In genomic region chr12:89663577-89664357, GRCh38 we compare ENCODE assay signal across 8 cellular contexts. TPM values are rescaled to one million over a fixed set of nuclear protein-coding genes. Genes with fewer than 3 reads are reported as not detected.
A peak's percentile ranks its signal among the peaks of the same experiment; 100 is the strongest.
DNase-seq lines count a peak whose midpoint lies in the region; ATAC-seq and TF ChIP-seq lines count a peak whose summit lies in the region.

No MANE protein-coding gene starts in this region.

- H3K27ac ChIP-seq in VCaP (peak overlapping the region; percentile 16; the same call in 1 of the 2 replicates), neuronal stem cell (replicated peaks; ENCODE audit: low read length) (no peak overlapping the region)

- H3K4me1 ChIP-seq in neuronal stem cell (ENCODE audit: control insufficient read depth in 2 of 2, insufficient read depth in 1 of 2, low read depth in 1 of 2, low read length in 2 of 2): peaks cover 0 to 4% of the 10 kb centered on the region in 2 donors

- no peak overlapping the region for H2BK5ac ChIP-seq in neuronal stem cell (ENCODE audit: low read length)

- peak; percentile 36 for DNase-seq in GM03348 (ENCODE audit: low spot score)
- no peak for DNase-seq in left colon
- DNase-seq in NCI-H2196 (lab: John Stamatoyannopoulos, UW; ENCODE audit: unreplicated experiment): no peak
- DNase-seq in NCI-H2227 treated with DMSO at 0.1 percent for 48 hours (lab: John Stamatoyannopoulos, UW): no peak
- DNase-seq in neuronal stem cell (ENCODE audit: low spot score): no peak

- no peak overlapping the region for H2BK15ac ChIP-seq in neuronal stem cell (ENCODE audit: low read length)

- no peak overlapping the region for H3K18ac ChIP-seq in neuronal stem cell (ENCODE audit: low read length)

- H4K91ac ChIP-seq in neuronal stem cell (ENCODE audit: low read depth, low read length, poor library complexity): no peak overlapping the region

- H3K9me3 ChIP-seq in neuronal stem cell (replicated peaks in 1 of 2; ENCODE audit: control insufficient read depth in 2 of 2, insufficient read depth in 1 of 2, low read depth in 1 of 2, low read length in 2 of 2): no peaks in the 10 kb centered on the region

- H3K4me2 ChIP-seq in neuronal stem cell (ENCODE audit: insufficient read depth, low read length, poor library complexity, severe bottlenecking): no peak overlapping the region

- H2AFZ ChIP-seq in neuronal stem cell (ENCODE audit: low read length): no peak overlapping the region

- H3K4me3 ChIP-seq in neuronal stem cell (ENCODE audit: low read length in 2 of 2): no peak overlapping the region

- TF ChIP-seq CTCF in VCaP (conservative IDR thresholded peaks at IDR 0.05): no peak

- H3K79me1 ChIP-seq in neuronal stem cell (ENCODE audit: low read depth, low read length): no peaks in the 10 kb centered on the region

- H3K9ac ChIP-seq in neuronal stem cell (ENCODE audit: low read depth, low read length, poor library complexity): no peak overlapping the region

- ATAC-seq in GM21360 (IDR thresholded peaks at IDR 0.05; ENCODE audit: unreplicated experiment) (peak; percentile 74), HG03460 (IDR thresholded peaks at IDR 0.05; ENCODE audit: unreplicated experiment) (peak; percentile 76), left colon (peak; percentile 53)

- WGBS in neuronal stem cell (ENCODE audit: extremely low coverage in 2 of 2, insufficient read length in 2 of 2, insufficient replicate concordance in 1 of 2), 2 donors: no CpG with 5 or more reads among the region's 4 CpGs

- H3K36me3 ChIP-seq in neuronal stem cell (replicated peaks in 1 of 2; ENCODE audit: control insufficient read depth in 2 of 2, insufficient read depth in 2 of 2, low read length in 2 of 2): no peaks in the 10 kb centered on the region

- H3K14ac ChIP-seq in neuronal stem cell (ENCODE audit: low read length): no peak overlapping the region

- H2BK12ac ChIP-seq in neuronal stem cell (ENCODE audit: low read length): no peak overlapping the region

- H4K8ac ChIP-seq in neuronal stem cell (ENCODE audit: low read depth, low read length): no peak overlapping the region

- H2AK5ac ChIP-seq in neuronal stem cell (ENCODE audit: low read depth, low read length): no peak overlapping the region

- H3K27me3 ChIP-seq in neuronal stem cell (ENCODE audit: control insufficient read depth in 3 of 3, insufficient read depth in 3 of 3, low read depth in 1 of 3, low read length in 3 of 3): no peaks in the 10 kb centered on the region

- no peak overlapping the region for H3K23ac ChIP-seq in neuronal stem cell (ENCODE audit: low read depth, low read length, poor library complexity)

- no peak overlapping the region for H2BK120ac ChIP-seq in neuronal stem cell (ENCODE audit: low read depth, low read length)

- intact Hi-C loops in left colon (cut with DNase I, micrococcal nuclease): no loop called here

- H3K4ac ChIP-seq in neuronal stem cell (ENCODE audit: low read length): no peak overlapping the region

RNA-seq across cellular contexts. Expression of gene ATP2B1, which starts 44.9 kb away (rescaled TPM):
- 100 to 1,000 TPM in 1 of 2 donors, 10 to 100 TPM in 1; 57.5 to 105 TPM for total RNA-seq in left colon
- 35.7 TPM for polyA plus RNA-seq in neuronal stem cell (2013, experiment 1 of 2)
- 39.7 TPM for polyA plus RNA-seq in neuronal stem cell (2013, experiment 2 of 2)
